ENCODE assay signal across 1 cellular context in the genomic region with DNA sequence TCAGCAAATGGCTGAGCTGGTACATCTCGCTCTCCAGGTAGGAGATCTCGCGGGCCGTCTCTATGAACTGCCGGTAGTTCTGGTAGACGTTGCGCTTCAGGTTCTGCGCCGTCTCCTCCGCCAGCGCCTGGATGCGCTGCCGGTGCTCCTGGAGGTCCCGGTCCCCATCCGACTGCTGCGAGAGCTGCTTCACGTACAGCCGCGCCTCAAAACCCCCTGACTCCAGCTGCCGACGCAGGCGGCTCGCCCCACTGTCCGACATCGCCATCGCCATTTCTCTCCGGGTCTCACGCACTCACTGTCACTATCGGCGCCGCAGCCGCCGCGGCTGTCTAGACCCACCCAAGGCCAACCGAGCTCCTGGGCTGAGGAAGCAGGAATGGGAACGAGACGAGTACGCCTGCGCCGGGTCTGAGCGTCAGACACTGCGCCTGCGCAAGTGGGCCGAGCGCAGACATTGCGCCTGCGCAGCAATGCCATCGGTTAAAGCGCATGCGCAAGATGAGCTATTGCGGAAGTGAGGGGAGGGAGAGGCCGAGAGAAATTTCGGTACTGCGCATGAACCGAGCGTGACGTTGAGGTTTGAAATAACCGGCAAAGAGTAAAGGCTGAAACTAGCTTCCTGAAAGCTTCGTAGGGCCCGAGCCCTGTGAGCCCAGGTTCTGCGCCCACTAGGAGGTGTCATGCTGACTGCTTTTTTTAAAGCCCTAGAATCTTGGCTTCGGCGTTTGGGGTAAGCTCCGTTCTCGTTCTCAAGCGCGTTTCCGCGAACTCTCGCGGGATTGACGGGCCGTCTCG.
A peak's percentile ranks its signal among the peaks of the same experiment; 100 is the strongest.
TF ChIP-seq lines count a peak whose summit lies in the region.

A gene with protein sequence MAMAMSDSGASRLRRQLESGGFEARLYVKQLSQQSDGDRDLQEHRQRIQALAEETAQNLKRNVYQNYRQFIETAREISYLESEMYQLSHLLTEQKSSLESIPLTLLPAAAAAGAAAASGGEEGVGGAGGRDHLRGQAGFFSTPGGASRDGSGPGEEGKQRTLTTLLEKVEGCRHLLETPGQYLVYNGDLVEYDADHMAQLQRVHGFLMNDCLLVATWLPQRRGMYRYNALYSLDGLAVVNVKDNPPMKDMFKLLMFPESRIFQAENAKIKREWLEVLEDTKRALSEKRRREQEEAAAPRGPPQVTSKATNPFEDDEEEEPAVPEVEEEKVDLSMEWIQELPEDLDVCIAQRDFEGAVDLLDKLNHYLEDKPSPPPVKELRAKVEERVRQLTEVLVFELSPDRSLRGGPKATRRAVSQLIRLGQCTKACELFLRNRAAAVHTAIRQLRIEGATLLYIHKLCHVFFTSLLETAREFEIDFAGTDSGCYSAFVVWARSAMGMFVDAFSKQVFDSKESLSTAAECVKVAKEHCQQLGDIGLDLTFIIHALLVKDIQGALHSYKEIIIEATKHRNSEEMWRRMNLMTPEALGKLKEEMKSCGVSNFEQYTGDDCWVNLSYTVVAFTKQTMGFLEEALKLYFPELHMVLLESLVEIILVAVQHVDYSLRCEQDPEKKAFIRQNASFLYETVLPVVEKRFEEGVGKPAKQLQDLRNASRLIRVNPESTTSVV (minus strand): TSS at position 381 of the 798 bp plus-strand sequence. CDS start 107 bp downstream, at position 274.

TF ChIP-seq in K562, 482 proteins besides CTCF, POLR2A, EP300 and RAD21 (continued from another document and continues in another):
- TF ChIP-seq, protein P1, sequence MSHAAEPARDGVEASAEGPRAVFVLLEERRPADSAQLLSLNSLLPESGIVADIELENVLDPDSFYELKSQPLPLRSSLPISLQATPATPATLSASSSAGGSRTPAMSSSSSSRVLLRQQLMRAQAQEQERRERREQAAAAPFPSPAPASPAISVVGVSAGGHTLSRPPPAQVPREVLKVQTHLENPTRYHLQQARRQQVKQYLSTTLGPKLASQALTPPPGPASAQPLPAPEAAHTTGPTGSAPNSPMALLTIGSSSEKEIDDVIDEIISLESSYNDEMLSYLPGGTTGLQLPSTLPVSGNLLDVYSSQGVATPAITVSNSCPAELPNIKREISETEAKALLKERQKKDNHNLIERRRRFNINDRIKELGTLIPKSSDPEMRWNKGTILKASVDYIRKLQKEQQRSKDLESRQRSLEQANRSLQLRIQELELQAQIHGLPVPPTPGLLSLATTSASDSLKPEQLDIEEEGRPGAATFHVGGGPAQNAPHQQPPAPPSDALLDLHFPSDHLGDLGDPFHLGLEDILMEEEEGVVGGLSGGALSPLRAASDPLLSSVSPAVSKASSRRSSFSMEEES (CRISPR knock-in tag; IDR thresholded peaks at IDR 0.05): peak; percentile 37
- TF ChIP-seq TAF15 (IDR thresholded peaks at IDR 0.05; ENCODE audit: low read depth, low read length) (no peak), GABPB1 (CRISPR knock-in tag; IDR thresholded peaks at IDR 0.05) (peak; percentile 71; the same call in 1 of the 2 replicates), RCOR1 (IDR thresholded peaks at IDR 0.05; ENCODE audit: borderline replicate concordance in 1 of 2, low read depth in 2 of 2, low read length in 2 of 2) (0 out of 4 replicates have a peak, but pooled peaks of 1 of the 2 experiments have one; percentile 14), RBM22 (IDR thresholded peaks at IDR 0.05; ENCODE audit: low read depth, low read length, poor library complexity, severe bottlenecking) (no peak), MBD2 (IDR thresholded peaks at IDR 0.05; ENCODE audit: borderline replicate concordance, low read depth) (peak; percentile 74; the same call in 1 of the 2 replicates), TEAD4 (IDR thresholded peaks at IDR 0.05; ENCODE audit: low read length) (no peak), TEAD4 (CRISPR knock-in tag; IDR thresholded peaks at IDR 0.05; ENCODE audit: borderline replicate concordance) (0 out of 2 replicates have a peak, but pooled peaks have one; percentile 37), ESRRA (IDR thresholded peaks at IDR 0.05; ENCODE audit: borderline replicate concordance, low read depth) (0 out of 2 replicates have a peak, but pooled peaks have one; percentile 31), CREBBP (IDR thresholded peaks at IDR 0.05; ENCODE audit: low read depth, low read length) (no peak), ZNF785 (CRISPR knock-in tag; IDR thresholded peaks at IDR 0.05) (no peak), GATAD2A (IDR thresholded peaks at IDR 0.05) (no peak), ZNF561 (CRISPR knock-in tag; conservative IDR thresholded peaks at IDR 0.05) (no peak), ZC3H4 (CRISPR knock-in tag; IDR thresholded peaks at IDR 0.05; ENCODE audit: borderline replicate concordance) (no peak), HOXB6 (CRISPR knock-in tag; IDR thresholded peaks at IDR 0.05; ENCODE audit: borderline replicate concordance) (no peak), U2AF1 (optimal IDR thresholded peaks at IDR 0.05; ENCODE audit: low read depth, low read length) (no peak), ZNF644 (tag; IDR thresholded peaks at IDR 0.05; ENCODE audit: low read depth) (no peak), RBM15 (IDR thresholded peaks at IDR 0.05; ENCODE audit: insufficient read depth, low read length) (no peak), EZH2 (IDR thresholded peaks at IDR 0.05; ENCODE audit: borderline replicate concordance, low read depth, low read length) (no peak), ZSCAN29 (IDR thresholded peaks at IDR 0.05) (no peak)
- TF ChIP-seq, protein P2, sequence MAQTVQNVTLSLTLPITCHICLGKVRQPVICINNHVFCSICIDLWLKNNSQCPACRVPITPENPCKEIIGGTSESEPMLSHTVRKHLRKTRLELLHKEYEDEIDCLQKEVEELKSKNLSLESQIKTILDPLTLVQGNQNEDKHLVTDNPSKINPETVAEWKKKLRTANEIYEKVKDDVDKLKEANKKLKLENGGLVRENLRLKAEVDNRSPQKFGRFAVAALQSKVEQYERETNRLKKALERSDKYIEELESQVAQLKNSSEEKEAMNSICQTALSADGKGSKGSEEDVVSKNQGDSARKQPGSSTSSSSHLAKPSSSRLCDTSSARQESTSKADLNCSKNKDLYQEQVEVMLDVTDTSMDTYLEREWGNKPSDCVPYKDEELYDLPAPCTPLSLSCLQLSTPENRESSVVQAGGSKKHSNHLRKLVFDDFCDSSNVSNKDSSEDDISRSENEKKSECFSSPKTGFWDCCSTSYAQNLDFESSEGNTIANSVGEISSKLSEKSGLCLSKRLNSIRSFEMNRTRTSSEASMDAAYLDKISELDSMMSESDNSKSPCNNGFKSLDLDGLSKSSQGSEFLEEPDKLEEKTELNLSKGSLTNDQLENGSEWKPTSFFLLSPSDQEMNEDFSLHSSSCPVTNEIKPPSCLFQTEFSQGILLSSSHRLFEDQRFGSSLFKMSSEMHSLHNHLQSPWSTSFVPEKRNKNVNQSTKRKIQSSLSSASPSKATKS (CRISPR knock-in tag; IDR thresholded peaks at IDR 0.05): no peak
- TF ChIP-seq, protein P3, sequence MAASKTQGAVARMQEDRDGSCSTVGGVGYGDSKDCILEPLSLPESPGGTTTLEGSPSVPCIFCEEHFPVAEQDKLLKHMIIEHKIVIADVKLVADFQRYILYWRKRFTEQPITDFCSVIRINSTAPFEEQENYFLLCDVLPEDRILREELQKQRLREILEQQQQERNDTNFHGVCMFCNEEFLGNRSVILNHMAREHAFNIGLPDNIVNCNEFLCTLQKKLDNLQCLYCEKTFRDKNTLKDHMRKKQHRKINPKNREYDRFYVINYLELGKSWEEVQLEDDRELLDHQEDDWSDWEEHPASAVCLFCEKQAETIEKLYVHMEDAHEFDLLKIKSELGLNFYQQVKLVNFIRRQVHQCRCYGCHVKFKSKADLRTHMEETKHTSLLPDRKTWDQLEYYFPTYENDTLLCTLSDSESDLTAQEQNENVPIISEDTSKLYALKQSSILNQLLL (CRISPR knock-in tag; IDR thresholded peaks at IDR 0.05; ENCODE audit: borderline replicate concordance): 0 out of 2 replicates have a peak, but pooled peaks have one; percentile 64
- TF ChIP-seq, protein P4, sequence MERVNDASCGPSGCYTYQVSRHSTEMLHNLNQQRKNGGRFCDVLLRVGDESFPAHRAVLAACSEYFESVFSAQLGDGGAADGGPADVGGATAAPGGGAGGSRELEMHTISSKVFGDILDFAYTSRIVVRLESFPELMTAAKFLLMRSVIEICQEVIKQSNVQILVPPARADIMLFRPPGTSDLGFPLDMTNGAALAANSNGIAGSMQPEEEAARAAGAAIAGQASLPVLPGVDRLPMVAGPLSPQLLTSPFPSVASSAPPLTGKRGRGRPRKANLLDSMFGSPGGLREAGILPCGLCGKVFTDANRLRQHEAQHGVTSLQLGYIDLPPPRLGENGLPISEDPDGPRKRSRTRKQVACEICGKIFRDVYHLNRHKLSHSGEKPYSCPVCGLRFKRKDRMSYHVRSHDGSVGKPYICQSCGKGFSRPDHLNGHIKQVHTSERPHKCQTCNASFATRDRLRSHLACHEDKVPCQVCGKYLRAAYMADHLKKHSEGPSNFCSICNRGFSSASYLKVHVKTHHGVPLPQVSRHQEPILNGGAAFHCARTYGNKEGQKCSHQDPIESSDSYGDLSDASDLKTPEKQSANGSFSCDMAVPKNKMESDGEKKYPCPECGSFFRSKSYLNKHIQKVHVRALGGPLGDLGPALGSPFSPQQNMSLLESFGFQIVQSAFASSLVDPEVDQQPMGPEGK (CRISPR knock-in tag; IDR thresholded peaks at IDR 0.05; ENCODE audit: borderline replicate concordance): no peak
- TF ChIP-seq, protein P5, sequence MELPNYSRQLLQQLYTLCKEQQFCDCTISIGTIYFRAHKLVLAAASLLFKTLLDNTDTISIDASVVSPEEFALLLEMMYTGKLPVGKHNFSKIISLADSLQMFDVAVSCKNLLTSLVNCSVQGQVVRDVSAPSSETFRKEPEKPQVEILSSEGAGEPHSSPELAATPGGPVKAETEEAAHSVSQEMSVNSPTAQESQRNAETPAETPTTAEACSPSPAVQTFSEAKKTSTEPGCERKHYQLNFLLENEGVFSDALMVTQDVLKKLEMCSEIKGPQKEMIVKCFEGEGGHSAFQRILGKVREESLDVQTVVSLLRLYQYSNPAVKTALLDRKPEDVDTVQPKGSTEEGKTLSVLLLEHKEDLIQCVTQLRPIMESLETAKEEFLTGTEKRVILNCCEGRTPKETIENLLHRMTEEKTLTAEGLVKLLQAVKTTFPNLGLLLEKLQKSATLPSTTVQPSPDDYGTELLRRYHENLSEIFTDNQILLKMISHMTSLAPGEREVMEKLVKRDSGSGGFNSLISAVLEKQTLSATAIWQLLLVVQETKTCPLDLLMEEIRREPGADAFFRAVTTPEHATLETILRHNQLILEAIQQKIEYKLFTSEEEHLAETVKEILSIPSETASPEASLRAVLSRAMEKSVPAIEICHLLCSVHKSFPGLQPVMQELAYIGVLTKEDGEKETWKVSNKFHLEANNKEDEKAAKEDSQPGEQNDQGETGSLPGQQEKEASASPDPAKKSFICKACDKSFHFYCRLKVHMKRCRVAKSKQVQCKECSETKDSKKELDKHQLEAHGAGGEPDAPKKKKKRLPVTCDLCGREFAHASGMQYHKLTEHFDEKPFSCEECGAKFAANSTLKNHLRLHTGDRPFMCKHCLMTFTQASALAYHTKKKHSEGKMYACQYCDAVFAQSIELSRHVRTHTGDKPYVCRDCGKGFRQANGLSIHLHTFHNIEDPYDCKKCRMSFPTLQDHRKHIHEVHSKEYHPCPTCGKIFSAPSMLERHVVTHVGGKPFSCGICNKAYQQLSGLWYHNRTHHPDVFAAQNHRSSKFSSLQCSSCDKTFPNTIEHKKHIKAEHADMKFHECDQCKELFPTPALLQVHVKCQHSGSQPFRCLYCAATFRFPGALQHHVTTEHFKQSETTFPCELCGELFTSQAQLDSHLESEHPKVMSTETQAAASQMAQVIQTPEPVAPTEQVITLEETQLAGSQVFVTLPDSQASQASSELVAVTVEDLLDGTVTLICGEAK (IDR thresholded peaks at IDR 0.05): no peak
- TF ChIP-seq, protein P5 (CRISPR knock-in tag; IDR thresholded peaks at IDR 0.05): no peak
- TF ChIP-seq, protein P6, sequence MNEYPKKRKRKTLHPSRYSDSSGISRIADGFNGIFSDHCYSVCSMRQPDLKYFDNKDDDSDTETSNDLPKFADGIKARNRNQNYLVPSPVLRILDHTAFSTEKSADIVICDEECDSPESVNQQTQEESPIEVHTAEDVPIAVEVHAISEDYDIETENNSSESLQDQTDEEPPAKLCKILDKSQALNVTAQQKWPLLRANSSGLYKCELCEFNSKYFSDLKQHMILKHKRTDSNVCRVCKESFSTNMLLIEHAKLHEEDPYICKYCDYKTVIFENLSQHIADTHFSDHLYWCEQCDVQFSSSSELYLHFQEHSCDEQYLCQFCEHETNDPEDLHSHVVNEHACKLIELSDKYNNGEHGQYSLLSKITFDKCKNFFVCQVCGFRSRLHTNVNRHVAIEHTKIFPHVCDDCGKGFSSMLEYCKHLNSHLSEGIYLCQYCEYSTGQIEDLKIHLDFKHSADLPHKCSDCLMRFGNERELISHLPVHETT (CRISPR knock-in tag; conservative IDR thresholded peaks at IDR 0.05 in 1 of 2, IDR thresholded peaks at IDR 0.05 in 1 of 2): 0 out of 4 replicates have a peak, but pooled peaks of 1 of the 2 experiments have one; percentile 1
